In the genomic region with DNA sequence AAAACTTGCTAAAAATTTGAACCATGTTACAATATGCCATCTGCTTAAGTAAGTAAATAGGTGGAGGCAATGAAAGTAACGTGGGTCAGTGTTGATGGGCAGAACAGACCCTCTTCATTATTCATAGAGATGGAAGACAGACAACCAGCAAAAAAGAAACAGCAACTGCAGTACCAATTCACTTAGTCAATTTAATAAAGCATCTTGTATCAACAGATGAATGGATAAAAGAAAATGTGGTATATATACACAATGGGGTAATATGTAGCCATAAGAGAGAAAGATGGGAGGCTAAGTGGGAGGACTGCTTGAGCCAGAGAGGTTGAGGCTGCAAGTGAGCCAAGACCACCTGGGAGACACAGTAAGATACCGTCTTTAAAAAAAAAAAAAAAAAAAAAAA, we compare ENCODE assay signal across 22 cellular contexts. TPM values are rescaled to one million over a fixed set of nuclear protein-coding genes. Genes with fewer than 3 reads are reported as not detected.
"Had no signal": no experiment of that assay in that cellular context is flagged by ENCODE, and none has a peak within 500 bp of the region (broad histone marks: within the 10 kb centered on the region; RNA-seq: fewer than 3 reads in every experiment).

No MANE protein-coding gene starts in this region.

- H3K9me3 Mint-ChIP-seq: IgD-negative memory B cell had no signal

- H3K27ac Mint-ChIP-seq: IgD-negative memory B cell had no signal

- H3K27me3 ChIP-seq: SJSA1 had no signal

- ATAC-seq: K562 had no signal

- H3K4me2 ChIP-seq: KMS-11 had no signal

- H3K9me3 ChIP-seq: SJSA1 had no signal

- H3K9ac ChIP-seq: KMS-11 had no signal

- H3K27ac ChIP-seq: KMS-11, SJSA1 had no signal

- H3K27me3 Mint-ChIP-seq: IgD-negative memory B cell had no signal

- H3K4me3 Mint-ChIP-seq: IgD-negative memory B cell had no signal

- DNase-seq: Kasumi-1, MM.1S, NCI-H1092 treated with DMSO at 0.1 percent for 48 hours, NCI-H1436, NCI-H187, NCI-H2029, NCI-H2081 treated with DMSO at 0.1 percent for 48 hours, NCI-H2171, NCI-H226, NCI-H446, NCI-H510A, NCI-H524 treated with DMSO at 0.1 percent for 48 hours, NCI-H774, Right ventricle myocardium superior, RPMI8226, SIG-M5 had no signal

- FAIRE-seq: K562, RCC 7860 had no signal

- H3K4me3 ChIP-seq: K562, SJSA1 had no signal

RNA-seq across cellular contexts. Expression of a gene that starts 45.3 kb away (rescaled TPM):
- total RNA-seq: K562, M059J had no signal
- polyA plus RNA-seq: K562 had no signal
